In genomic region chr6:112835078-112835477, GRCh38 we compare ENCODE assay signal across 27 cellular contexts.
"Had no signal": no experiment of that assay in that cellular context is flagged by ENCODE, and none has a peak within 500 bp of the region (broad histone marks: within the 10 kb centered on the region; RNA-seq: fewer than 3 reads in every experiment).

No MANE protein-coding gene starts in this region.

- FAIRE-seq: islet of Langerhans, kidney had no signal

- H3K9me3 ChIP-seq: left lung, mucosa of descending colon, psoas muscle, right lobe of liver, testis, thyroid gland, transverse colon, upper lobe of left lung had no signal

- H3K36me3 ChIP-seq: left lung, right lobe of liver, thyroid gland, transverse colon, upper lobe of left lung had no signal

- H3K4me3 ChIP-seq: left lung, lung, mucosa of descending colon, psoas muscle, right lobe of liver, smooth muscle cell, testis, thyroid gland, transverse colon, upper lobe of left lung had no signal

- H3K27me3 ChIP-seq: left lung, right lobe of liver, testis, thyroid gland, transverse colon, upper lobe of left lung had no signal

- H3K27ac ChIP-seq: left lung, parathyroid adenoma, psoas muscle, right lobe of liver, testis, thyroid gland, transverse colon, upper lobe of left lung had no signal

- DNase-seq: immature natural killer cell; kidney; left colon; left lung; mesendoderm; mucosa of descending colon; naive thymus-derived CD4-positive, alpha-beta T cell; nucleus accumbens; psoas muscle; right lobe of liver; stimulated activated CD4-positive, alpha-beta T cell treated with anti-CD3 and anti-CD28 coated beads, Interleukin-1b, Interleukin-23, amount 100 ng/mL, for 48 hours; stimulated activated CD4-positive, alpha-beta T cell treated with anti-CD3 and anti-CD28 coated beads, Interleukin-2, amount 100 ng/mL, for 48 hours; stimulated activated CD4-positive, alpha-beta T cell treated with anti-CD3 and anti-CD28 coated beads, Interleukin-4, amount 100 ng/mL, for 4 hours; stimulated activated CD8-positive, alpha-beta memory T cell treated with anti-CD3 and anti-CD28 coated beads, Interleukin-4, amount 100 ng/mL, for 48 hours; stimulated activated naive CD4-positive, alpha-beta T cell treated with Interleukin-2 at 50 U/mL for 16 hours; stimulated activated naive CD8-positive, alpha-beta T cell treated with anti-CD3 and anti-CD28 coated beads, Interleukin-15, amount 100 ng/mL, for 72 hours; substantia nigra; testis; thyroid gland; transverse colon; upper lobe of left lung had no signal

- ATAC-seq: left colon; left lung; mucosa of descending colon; naive thymus-derived CD4-positive, alpha-beta T cell; natural killer cell treated with Interleukin-12 subunit alpha and Interleukin-12 subunit beta and Interleukin-15 and Interleukin-18, amount 100 ng/mL, for 72 hours; psoas muscle; right lobe of liver; stimulated activated memory B cell treated with anti-CD40 and anti-IgM and Interleukin-4, amounts not matched to agents 10 μg/mL and 1 μg/mL and 100 μg/mL, for 72 hours; stimulated activated naive CD8-positive, alpha-beta T cell treated with anti-CD3 and anti-CD28 coated beads, Interleukin-15, amount 100 ng/mL, for 72 hours had no signal

- H3K4me1 ChIP-seq: left lung, parathyroid adenoma, psoas muscle, right lobe of liver, testis, thyroid gland, transverse colon, upper lobe of left lung had no signal
